Comparison of ENCODE assay signal across 8 cellular contexts in genomic region chr3:129317014-129317771, GRCh38. TPM values are rescaled to one million over a fixed set of nuclear protein-coding genes. Genes with fewer than 3 reads are reported as not detected.
DNase-seq lines count a peak whose midpoint lies in the region; ATAC-seq and TF ChIP-seq lines count a peak whose summit lies in the region.

No MANE protein-coding gene starts in this region.

- 0 out of 2 replicates have a peak, but pooled peaks cover 5% of the 10 kb centered on the region for H3F3A ChIP-seq in Loucy (ENCODE audit: low read depth)

- WGBS in aorta, 2 donors: 31 to 36% methylated on average over 15 of the region's 15 CpGs

- peak overlapping the region in 6 of 10 donors; percentile 31 to 84 (median 64) for H3K27ac Mint-ChIP-seq in naive thymus-derived CD8-positive, alpha-beta T cell

- no peak for DNase-seq in AG10803 (ENCODE audit: low read depth)
- DNase-seq in naive thymus-derived CD8-positive, alpha-beta T cell: no peak
- no peak for DNase-seq in activated CD4-positive, CD25-positive, alpha-beta regulatory T cell (lab: John Stamatoyannopoulos, UW)
- DNase-seq in aorta: no peak
- no peak for DNase-seq in islet precursor cell
- DNase-seq in HuH-7 (ENCODE audit: low spot score): no peak

- peaks cover 17 to 27% (median 26%) of the 10 kb centered on the region in 4 donors for H3K4me1 Mint-ChIP-seq in naive thymus-derived CD8-positive, alpha-beta T cell

- H3K4me3 ChIP-seq in AG10803 (ENCODE audit: low read length) (peak overlapping the region; percentile 95), Loucy (ENCODE audit: low read length, poor library complexity, severe bottlenecking) (peak overlapping the region; percentile 93), duodenal mucosa (ENCODE audit: low read depth in 1 of 2, low read length in 2 of 2) (peak overlapping the region; percentile 68 to 77), aorta (ENCODE audit: low read length in 2 of 2) (peak overlapping the region in 1 of 2 donors; percentile 84)

- no peak overlapping the region for H3K27ac ChIP-seq in duodenal mucosa (ENCODE audit: low read depth, low read length)
- no peak overlapping the region for H3K27ac ChIP-seq in aorta (ENCODE audit: low read depth in 1 of 2, low read length in 2 of 2)

- peaks cover 43% of the 10 kb centered on the region for H3K4me1 ChIP-seq in Loucy (ENCODE audit: insufficient read depth, low read length, poor library complexity, severe bottlenecking)
- H3K4me1 ChIP-seq in duodenal mucosa (ENCODE audit: control insufficient read depth in 1 of 2, insufficient read depth in 2 of 2, low read length in 2 of 2): peaks cover 20 to 32% of the 10 kb centered on the region in 2 donors
- no peaks in the 10 kb centered on the region for H3K4me1 ChIP-seq in aorta (ENCODE audit: control insufficient read depth in 1 of 2, insufficient read depth in 2 of 2, low read length in 2 of 2)

- no peak for TF ChIP-seq CTCF in AG10803 (conservative IDR thresholded peaks at IDR 0.05; ENCODE audit: low read length)
- TF ChIP-seq CTCF in Loucy (conservative IDR thresholded peaks at IDR 0.05; ENCODE audit: low read length): no peak

- H2AFZ ChIP-seq in Loucy (ENCODE audit: low read length): peak overlapping the region; percentile 95

- H3K4me3 Mint-ChIP-seq in naive thymus-derived CD8-positive, alpha-beta T cell: peak overlapping the region; percentile 50 to 95 (median 78)

- H3K36me3 ChIP-seq in Loucy (ENCODE audit: insufficient read depth, low read length) (peaks cover 4% of the 10 kb centered on the region; the same call in 1 of the 2 replicates), duodenal mucosa (ENCODE audit: control insufficient read depth in 1 of 2, insufficient read depth in 2 of 2, low read length in 2 of 2) (peaks cover 0 to 7% of the 10 kb centered on the region in 2 donors), aorta (ENCODE audit: control insufficient read depth in 1 of 2, insufficient read depth in 2 of 2, low read length in 1 of 2) (peaks cover 0 to 2% of the 10 kb centered on the region in 2 donors)

- H3K9me3 Mint-ChIP-seq in naive thymus-derived CD8-positive, alpha-beta T cell: no peaks in the 10 kb centered on the region

- POLR2A ChIA-PET in naive thymus-derived CD8-positive, alpha-beta T cell (lab: Charles Lee): interaction anchor here (0.5 to 7.5 kb wide), 36 partner anchors 9 to 663 kb away, joined by 3 to 151 read pairs (median 6); partner anchors contain the start of genes ACAD9, CNBP, COPG1 and EFCAB12

- H3K9me3 ChIP-seq in Loucy (ENCODE audit: insufficient read depth, low read depth, low read length) (no peaks in the 10 kb centered on the region), duodenal mucosa (ENCODE audit: control insufficient read depth in 1 of 2, low read length in 2 of 2) (no peaks in the 10 kb centered on the region), aorta (ENCODE audit: control insufficient read depth, low read length) (no peaks in the 10 kb centered on the region)

- no peaks in the 10 kb centered on the region for H3K36me3 Mint-ChIP-seq in naive thymus-derived CD8-positive, alpha-beta T cell

- H3K9ac ChIP-seq in Loucy (ENCODE audit: low read depth, low read length, poor library complexity, severe bottlenecking) (peak overlapping the region; percentile 99), duodenal mucosa (ENCODE audit: low read depth in 1 of 2, low read length in 2 of 2) (peak overlapping the region; percentile 57 to 80)

- H3K9me2 ChIP-seq in Loucy (replicated peaks; ENCODE audit: low read depth, low read length): no peaks in the 10 kb centered on the region

- H3K79me2 ChIP-seq in Loucy (ENCODE audit: insufficient read depth, low read length): peaks cover 59% of the 10 kb centered on the region

- ATAC-seq in naive thymus-derived CD8-positive, alpha-beta T cell: no peak
- ATAC-seq in aorta (ENCODE audit: low FRiP score): no peak

- peak overlapping the region; percentile 93 for H3K4me2 ChIP-seq in Loucy (ENCODE audit: low read depth, low read length, poor library complexity, severe bottlenecking)

- H3K27me3 ChIP-seq in Loucy (ENCODE audit: insufficient read depth, low read length, poor library complexity, severe bottlenecking): peaks cover 7% of the 10 kb centered on the region
- no peaks in the 10 kb centered on the region for H3K27me3 ChIP-seq in duodenal mucosa (ENCODE audit: control insufficient read depth in 1 of 2, insufficient read depth in 2 of 2, low read length in 2 of 2)
- no peaks in the 10 kb centered on the region for H3K27me3 ChIP-seq in aorta (ENCODE audit: control insufficient read depth in 1 of 2, insufficient read depth in 2 of 2, low read length in 1 of 2)

- no peaks in the 10 kb centered on the region for H3K27me3 Mint-ChIP-seq in naive thymus-derived CD8-positive, alpha-beta T cell

- intact Hi-C loops in aorta (cut with DNase I): no loop called here

- H4K20me1 ChIP-seq in Loucy (ENCODE audit: insufficient read depth, low read length, poor library complexity, severe bottlenecking): peaks cover 27% of the 10 kb centered on the region

RNA-seq across cellular contexts. Expression of gene HMCES, which starts 38.5 kb away (rescaled TPM):
- 10 to 100 TPM; 54.5 to 62.2 TPM for total RNA-seq in naive thymus-derived CD8-positive, alpha-beta T cell
- 100 to 1,000 TPM in 1 of 3 donors, 10 to 100 TPM in 2; 82.2 to 112 (median 83.9) TPM for polyA plus RNA-seq in naive thymus-derived CD8-positive, alpha-beta T cell
- total RNA-seq in aorta: 10 to 100 TPM; 24.3 to 31.9 TPM
- 10 to 100 TPM; 29.6 to 30.0 TPM for polyA plus RNA-seq in aorta
